In genomic region chr2:169012191-169012792, GRCh38 we compare ENCODE assay signal across 1 cellular context.
A peak's percentile ranks its signal among the peaks of the same experiment; 100 is the strongest.
TF ChIP-seq lines count a peak whose summit lies in the region.
"Not testable (repeated sequence)": the region's sequence is repeated elsewhere in the genome, so short reads cannot be mapped to it uniquely, and the experiment has no call there.

No MANE protein-coding gene starts in this region.

TF ChIP-seq in K562, 482 proteins besides CTCF, POLR2A, EP300 and RAD21 (continued from another document and continues in another):
- TF ChIP-seq, protein P1, sequence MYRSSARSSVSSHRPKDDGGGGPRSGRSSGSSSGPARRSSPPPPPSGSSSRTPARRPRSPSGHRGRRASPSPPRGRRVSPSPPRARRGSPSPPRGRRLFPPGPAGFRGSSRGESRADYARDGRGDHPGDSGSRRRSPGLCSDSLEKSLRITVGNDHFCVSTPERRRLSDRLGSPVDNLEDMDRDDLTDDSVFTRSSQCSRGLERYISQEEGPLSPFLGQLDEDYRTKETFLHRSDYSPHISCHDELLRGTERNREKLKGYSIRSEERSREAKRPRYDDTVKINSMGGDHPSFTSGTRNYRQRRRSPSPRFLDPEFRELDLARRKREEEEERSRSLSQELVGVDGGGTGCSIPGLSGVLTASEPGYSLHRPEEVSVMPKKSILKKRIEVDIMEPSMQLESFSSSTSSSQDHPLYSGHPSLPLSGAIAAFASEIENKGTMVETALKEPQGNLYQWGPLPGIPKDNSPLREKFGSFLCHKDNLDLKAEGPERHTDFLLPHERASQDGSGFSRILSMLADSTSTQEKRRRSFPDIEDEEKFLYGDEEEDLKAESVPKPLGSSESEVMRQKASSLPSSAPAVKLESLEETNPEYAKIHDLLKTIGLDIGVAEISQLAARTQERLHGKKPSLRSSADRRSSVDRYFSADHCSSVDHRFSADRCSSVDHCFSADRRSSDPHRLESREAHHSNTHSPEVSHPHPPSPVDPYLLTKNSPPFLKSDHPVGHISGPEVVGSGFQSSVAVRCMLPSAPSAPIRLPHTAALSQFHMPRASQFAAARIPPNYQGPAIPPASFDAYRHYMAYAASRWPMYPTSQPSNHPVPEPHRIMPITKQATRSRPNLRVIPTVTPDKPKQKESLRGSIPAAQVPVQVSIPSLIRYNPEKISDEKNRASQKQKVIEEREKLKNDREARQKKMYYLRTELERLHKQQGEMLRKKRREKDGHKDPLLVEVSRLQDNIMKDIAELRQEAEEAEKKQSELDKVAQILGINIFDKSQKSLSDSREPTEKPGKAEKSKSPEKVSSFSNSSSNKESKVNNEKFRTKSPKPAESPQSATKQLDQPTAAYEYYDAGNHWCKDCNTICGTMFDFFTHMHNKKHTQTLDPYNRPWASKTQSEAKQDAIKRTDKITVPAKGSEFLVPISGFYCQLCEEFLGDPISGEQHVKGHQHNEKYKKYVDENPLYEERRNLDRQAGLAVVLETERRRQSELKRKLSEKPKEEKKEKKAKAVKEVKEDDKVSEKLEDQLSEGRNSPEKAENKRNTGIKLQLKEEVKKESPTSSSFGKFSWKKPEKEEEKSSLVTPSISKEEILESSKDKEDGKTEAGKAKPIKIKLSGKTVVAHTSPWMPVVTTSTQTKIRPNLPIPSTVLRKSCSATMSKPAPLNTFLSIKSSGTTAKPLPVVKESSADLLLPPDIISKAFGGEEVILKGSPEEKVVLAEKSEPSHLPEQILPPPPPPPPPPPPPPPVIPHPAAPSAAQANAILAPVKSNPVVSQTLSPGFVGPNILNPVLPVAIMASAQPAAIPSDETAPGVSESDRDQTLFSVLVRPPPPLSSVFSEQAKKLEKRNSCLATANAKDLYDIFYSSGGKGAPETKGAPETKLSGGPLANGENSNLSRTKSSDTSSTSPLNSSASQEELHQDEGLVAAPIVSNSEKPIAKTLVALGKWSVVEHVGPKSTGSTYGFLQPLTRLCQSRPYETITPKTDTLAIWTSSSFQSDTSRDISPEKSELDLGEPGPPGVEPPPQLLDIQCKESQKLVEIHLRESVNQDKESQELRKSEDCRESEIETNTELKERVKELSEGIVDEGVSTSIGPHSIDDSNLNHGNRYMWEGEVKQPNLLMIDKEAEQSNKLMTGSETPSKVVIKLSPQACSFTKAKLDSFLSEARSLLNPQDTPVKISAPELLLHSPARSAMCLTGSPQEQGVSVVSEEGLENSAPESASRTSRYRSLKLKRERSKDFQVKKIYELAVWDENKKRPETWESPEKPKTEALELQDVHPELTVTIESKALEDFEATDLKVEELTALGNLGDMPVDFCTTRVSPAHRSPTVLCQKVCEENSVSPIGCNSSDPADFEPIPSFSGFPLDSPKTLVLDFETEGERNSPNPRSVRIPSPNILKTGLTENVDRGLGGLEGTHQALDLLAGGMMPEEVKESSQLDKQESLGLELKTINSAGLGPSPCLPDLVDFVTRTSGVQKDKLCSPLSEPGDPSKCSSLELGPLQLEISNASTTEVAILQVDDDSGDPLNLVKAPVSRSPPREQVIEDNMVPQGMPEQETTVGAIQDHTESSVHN (IDR thresholded peaks at IDR 0.05; ENCODE audit: borderline replicate concordance in 1 of 2, low read depth in 1 of 2) = peak in 1 of 2 experiments; percentile 50; a peak in 1 of 4 replicates
- TF ChIP-seq ZNF766 (CRISPR knock-in tag; conservative IDR thresholded peaks at IDR 0.05) = peak; percentile 68
- TF ChIP-seq TRIM24 (IDR thresholded peaks at IDR 0.05) = peak; percentile 98
- TF ChIP-seq ZNF589 (CRISPR knock-in tag; IDR thresholded peaks at IDR 0.05; ENCODE audit: low read depth) = peak; percentile 88; the same call in 1 of the 2 replicates
- 0 out of 2 replicates have a peak, but pooled peaks have one; percentile 65 for TF ChIP-seq ZNF584 (CRISPR knock-in tag; IDR thresholded peaks at IDR 0.05; ENCODE audit: low read depth)
- peak; percentile 97 for TF ChIP-seq SMARCC2 (IDR thresholded peaks at IDR 0.05; ENCODE audit: low read depth)
- not testable (repeated sequence) for TF ChIP-seq ATF1 (CRISPR knock-in tag; IDR thresholded peaks at IDR 0.05); ETV6 (CRISPR knock-in tag; IDR thresholded peaks at IDR 0.05; ENCODE audit: borderline replicate concordance); NR4A1 (CRISPR knock-in tag; IDR thresholded peaks at IDR 0.05)
- peak; percentile 86 for TF ChIP-seq ATF1 (tag; IDR thresholded peaks at IDR 0.05)
- TF ChIP-seq CREM (IDR thresholded peaks at IDR 0.05; ENCODE audit: low read depth) = peak; percentile 95
- TF ChIP-seq ETV6 (IDR thresholded peaks at IDR 0.05; ENCODE audit: borderline replicate concordance in 1 of 2, low read depth in 2 of 2, low read length in 1 of 2) = 0 out of 4 replicates have a peak, but pooled peaks of 1 of the 2 experiments have one; percentile 25
- TF ChIP-seq HNRNPLL (IDR thresholded peaks at IDR 0.05; ENCODE audit: low read depth, low read length, poor library complexity, severe bottlenecking) = peak; percentile 30
- peak; percentile 60; the same call in 1 of the 2 replicates for TF ChIP-seq NR4A1 (tag; IDR thresholded peaks at IDR 0.05)
- TF ChIP-seq LARP7 (IDR thresholded peaks at IDR 0.05) = peak; percentile 87; the same call in 1 of the 2 replicates
- TF ChIP-seq HMGN3 (IDR thresholded peaks at IDR 0.05; ENCODE audit: borderline replicate concordance, extremely low read depth, insufficient read length, low read depth, low read length) = peak; percentile 78
- peak; percentile 51 for TF ChIP-seq TAF9B (IDR thresholded peaks at IDR 0.05; ENCODE audit: partially characterized antibody)
- peak; percentile 99 for TF ChIP-seq NCOR1 (IDR thresholded peaks at IDR 0.05)
- peak; percentile 9; the same call in 1 of the 2 replicates for TF ChIP-seq ZNF384 (IDR thresholded peaks at IDR 0.05; ENCODE audit: low read depth, low read length)
- TF ChIP-seq, protein P2, sequence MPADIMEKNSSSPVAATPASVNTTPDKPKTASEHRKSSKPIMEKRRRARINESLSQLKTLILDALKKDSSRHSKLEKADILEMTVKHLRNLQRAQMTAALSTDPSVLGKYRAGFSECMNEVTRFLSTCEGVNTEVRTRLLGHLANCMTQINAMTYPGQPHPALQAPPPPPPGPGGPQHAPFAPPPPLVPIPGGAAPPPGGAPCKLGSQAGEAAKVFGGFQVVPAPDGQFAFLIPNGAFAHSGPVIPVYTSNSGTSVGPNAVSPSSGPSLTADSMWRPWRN (IDR thresholded peaks at IDR 0.05; ENCODE audit: low read depth) = peak; percentile 79
- peak; percentile 79 for TF ChIP-seq EGR1 (conservative IDR thresholded peaks at IDR 0.05)
- TF ChIP-seq DPF2 (IDR thresholded peaks at IDR 0.05) = peak; percentile 99
- peak; percentile 83 to 89; a peak in 3 of 4 replicates for TF ChIP-seq TEAD1 (CRISPR knock-in tag; IDR thresholded peaks at IDR 0.05)
- peak; percentile 100 for TF ChIP-seq KDM1A (IDR thresholded peaks at IDR 0.05)
- peak; percentile 79; the same call in 1 of the 2 replicates for TF ChIP-seq SMAD3 (CRISPR knock-in tag; conservative IDR thresholded peaks at IDR 0.05)
- TF ChIP-seq MXI1 (IDR thresholded peaks at IDR 0.05; ENCODE audit: low read depth, low read length) = peak; percentile 83
- TF ChIP-seq, protein P3, sequence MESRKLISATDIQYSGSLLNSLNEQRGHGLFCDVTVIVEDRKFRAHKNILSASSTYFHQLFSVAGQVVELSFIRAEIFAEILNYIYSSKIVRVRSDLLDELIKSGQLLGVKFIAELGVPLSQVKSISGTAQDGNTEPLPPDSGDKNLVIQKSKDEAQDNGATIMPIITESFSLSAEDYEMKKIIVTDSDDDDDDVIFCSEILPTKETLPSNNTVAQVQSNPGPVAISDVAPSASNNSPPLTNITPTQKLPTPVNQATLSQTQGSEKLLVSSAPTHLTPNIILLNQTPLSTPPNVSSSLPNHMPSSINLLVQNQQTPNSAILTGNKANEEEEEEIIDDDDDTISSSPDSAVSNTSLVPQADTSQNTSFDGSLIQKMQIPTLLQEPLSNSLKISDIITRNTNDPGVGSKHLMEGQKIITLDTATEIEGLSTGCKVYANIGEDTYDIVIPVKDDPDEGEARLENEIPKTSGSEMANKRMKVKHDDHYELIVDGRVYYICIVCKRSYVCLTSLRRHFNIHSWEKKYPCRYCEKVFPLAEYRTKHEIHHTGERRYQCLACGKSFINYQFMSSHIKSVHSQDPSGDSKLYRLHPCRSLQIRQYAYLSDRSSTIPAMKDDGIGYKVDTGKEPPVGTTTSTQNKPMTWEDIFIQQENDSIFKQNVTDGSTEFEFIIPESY (CRISPR knock-in tag; IDR thresholded peaks at IDR 0.05) = peak; percentile 68
- TF ChIP-seq SOX6 (IDR thresholded peaks at IDR 0.05) = peak; percentile 96
- TF ChIP-seq L3MBTL2 (IDR thresholded peaks at IDR 0.05) = peak; percentile 88
- TF ChIP-seq FOSL1 (tag; conservative IDR thresholded peaks at IDR 0.05) = peak; percentile 99
- peak; percentile 99 for TF ChIP-seq SMARCE1 (IDR thresholded peaks at IDR 0.05)
- TF ChIP-seq ETV5 (CRISPR knock-in tag; IDR thresholded peaks at IDR 0.05; ENCODE audit: low read depth) = peak; percentile 56; the same call in 1 of the 2 replicates
- TF ChIP-seq GATA2 (CRISPR knock-in tag; IDR thresholded peaks at IDR 0.05) = peak; percentile 97
- TF ChIP-seq, protein P4, sequence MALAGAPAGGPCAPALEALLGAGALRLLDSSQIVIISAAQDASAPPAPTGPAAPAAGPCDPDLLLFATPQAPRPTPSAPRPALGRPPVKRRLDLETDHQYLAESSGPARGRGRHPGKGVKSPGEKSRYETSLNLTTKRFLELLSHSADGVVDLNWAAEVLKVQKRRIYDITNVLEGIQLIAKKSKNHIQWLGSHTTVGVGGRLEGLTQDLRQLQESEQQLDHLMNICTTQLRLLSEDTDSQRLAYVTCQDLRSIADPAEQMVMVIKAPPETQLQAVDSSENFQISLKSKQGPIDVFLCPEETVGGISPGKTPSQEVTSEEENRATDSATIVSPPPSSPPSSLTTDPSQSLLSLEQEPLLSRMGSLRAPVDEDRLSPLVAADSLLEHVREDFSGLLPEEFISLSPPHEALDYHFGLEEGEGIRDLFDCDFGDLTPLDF (CRISPR knock-in tag; IDR thresholded peaks at IDR 0.05) = peak; percentile 68; the same call in 1 of the 2 replicates
- peak; percentile 51 for TF ChIP-seq SMAD1 (IDR thresholded peaks at IDR 0.05; ENCODE audit: low read depth, low read length, partially characterized antibody)
- peak; percentile 29; the same call in 1 of the 2 replicates for TF ChIP-seq KLF6 (CRISPR knock-in tag; IDR thresholded peaks at IDR 0.05; ENCODE audit: borderline replicate concordance)
- 0 out of 2 replicates have a peak, but pooled peaks have one; percentile 49 for TF ChIP-seq AFF4 (CRISPR knock-in tag; IDR thresholded peaks at IDR 0.05)
- peak; percentile 84 for TF ChIP-seq SMARCA5 (IDR thresholded peaks at IDR 0.05)
- TF ChIP-seq, protein P5, sequence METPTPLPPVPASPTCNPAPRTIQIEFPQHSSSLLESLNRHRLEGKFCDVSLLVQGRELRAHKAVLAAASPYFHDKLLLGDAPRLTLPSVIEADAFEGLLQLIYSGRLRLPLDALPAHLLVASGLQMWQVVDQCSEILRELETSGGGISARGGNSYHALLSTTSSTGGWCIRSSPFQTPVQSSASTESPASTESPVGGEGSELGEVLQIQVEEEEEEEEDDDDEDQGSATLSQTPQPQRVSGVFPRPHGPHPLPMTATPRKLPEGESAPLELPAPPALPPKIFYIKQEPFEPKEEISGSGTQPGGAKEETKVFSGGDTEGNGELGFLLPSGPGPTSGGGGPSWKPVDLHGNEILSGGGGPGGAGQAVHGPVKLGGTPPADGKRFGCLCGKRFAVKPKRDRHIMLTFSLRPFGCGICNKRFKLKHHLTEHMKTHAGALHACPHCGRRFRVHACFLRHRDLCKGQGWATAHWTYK (CRISPR knock-in tag; IDR thresholded peaks at IDR 0.05) = peak; percentile 73; the same call in 1 of the 2 replicates
- TF ChIP-seq, protein P6, sequence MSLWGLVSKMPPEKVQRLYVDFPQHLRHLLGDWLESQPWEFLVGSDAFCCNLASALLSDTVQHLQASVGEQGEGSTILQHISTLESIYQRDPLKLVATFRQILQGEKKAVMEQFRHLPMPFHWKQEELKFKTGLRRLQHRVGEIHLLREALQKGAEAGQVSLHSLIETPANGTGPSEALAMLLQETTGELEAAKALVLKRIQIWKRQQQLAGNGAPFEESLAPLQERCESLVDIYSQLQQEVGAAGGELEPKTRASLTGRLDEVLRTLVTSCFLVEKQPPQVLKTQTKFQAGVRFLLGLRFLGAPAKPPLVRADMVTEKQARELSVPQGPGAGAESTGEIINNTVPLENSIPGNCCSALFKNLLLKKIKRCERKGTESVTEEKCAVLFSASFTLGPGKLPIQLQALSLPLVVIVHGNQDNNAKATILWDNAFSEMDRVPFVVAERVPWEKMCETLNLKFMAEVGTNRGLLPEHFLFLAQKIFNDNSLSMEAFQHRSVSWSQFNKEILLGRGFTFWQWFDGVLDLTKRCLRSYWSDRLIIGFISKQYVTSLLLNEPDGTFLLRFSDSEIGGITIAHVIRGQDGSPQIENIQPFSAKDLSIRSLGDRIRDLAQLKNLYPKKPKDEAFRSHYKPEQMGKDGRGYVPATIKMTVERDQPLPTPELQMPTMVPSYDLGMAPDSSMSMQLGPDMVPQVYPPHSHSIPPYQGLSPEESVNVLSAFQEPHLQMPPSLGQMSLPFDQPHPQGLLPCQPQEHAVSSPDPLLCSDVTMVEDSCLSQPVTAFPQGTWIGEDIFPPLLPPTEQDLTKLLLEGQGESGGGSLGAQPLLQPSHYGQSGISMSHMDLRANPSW (CRISPR knock-in tag; IDR thresholded peaks at IDR 0.05) = 0 out of 2 replicates have a peak, but pooled peaks have one; percentile 81
- TF ChIP-seq SMAD4 (CRISPR knock-in tag; conservative IDR thresholded peaks at IDR 0.05) = peak; percentile 97
- TF ChIP-seq SMC3 (conservative IDR thresholded peaks at IDR 0.05; ENCODE audit: insufficient read depth, low read depth, low read length) = 0 out of 2 replicates have a peak, but pooled peaks have one; percentile 18
- TF ChIP-seq DACH1 (IDR thresholded peaks at IDR 0.05; ENCODE audit: partially characterized antibody) = peak; percentile 61
